ENCODE assay signal across 26 cellular contexts in the genomic region with DNA sequence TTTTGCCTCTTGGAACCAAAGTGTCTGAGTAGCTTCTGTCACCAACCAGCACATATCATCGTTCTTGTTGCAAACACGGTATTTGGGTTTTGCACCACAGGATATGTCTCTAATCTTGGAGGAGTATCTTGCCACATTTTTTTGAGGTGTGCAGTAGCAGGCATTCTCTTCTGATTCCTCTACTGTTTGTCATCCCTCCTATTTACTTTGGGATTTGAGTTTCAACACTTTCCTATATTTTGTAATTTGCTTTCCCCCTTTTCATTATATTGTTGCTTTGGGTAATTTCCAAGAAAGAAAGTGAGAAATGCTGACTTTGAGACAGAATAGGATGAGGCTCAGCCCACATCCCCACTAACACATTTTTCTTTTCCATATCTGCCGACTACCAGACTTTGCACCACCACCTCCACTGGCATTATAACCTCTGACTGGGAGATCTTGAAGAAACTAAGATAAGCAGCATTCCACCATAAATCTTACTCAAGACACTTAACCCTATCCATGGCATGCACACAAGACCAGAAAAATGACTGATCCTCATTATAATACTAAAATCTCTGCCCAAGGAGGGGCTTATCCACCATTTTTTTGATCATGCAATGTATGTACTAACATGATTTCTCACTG. TPM values are rescaled to one million over a fixed set of nuclear protein-coding genes. Genes with fewer than 3 reads are reported as not detected.
"Had no signal": no experiment of that assay in that cellular context is flagged by ENCODE, and none has a peak within 500 bp of the region (broad histone marks: within the 10 kb centered on the region; RNA-seq: fewer than 3 reads in every experiment).

No MANE protein-coding gene starts in this region.

- FAIRE-seq: endometrium, small intestine had no signal

- H3K9me3 ChIP-seq: esophagus muscularis mucosa, pancreas, upper lobe of right lung, vagina had no signal

- DNase-seq: effector memory CD4-positive, alpha-beta T cell; foreskin fibroblast; glutamatergic neuron; immature natural killer cell; left colon; left ventricle myocardium superior; mesenchymal stem cell; midbrain; occipital lobe; pancreas; right cardiac atrium; small intestine; stimulated activated CD4-positive, alpha-beta T cell treated with anti-CD3 and anti-CD28 coated beads, Interleukin-4, amount 100 ng/mL, for 1 hour; tibial artery; upper lobe of right lung had no signal

- H3K4me2 ChIP-seq: neural progenitor cell had no signal

- H3K27me3 ChIP-seq: esophagus muscularis mucosa, neural progenitor cell, pancreas, tibial artery, upper lobe of right lung, vagina had no signal

- H3K36me3 ChIP-seq: esophagus muscularis mucosa, gastroesophageal sphincter, neural progenitor cell, pancreas, tibial artery, upper lobe of right lung, vagina had no signal

- H3K4me3 Mint-ChIP-seq: immature natural killer cell; natural killer cell treated with Interleukin-12 subunit alpha and Interleukin-12 subunit beta and Interleukin-15 and Interleukin-18, amount 100 ng/mL, for 72 hours; neural progenitor cell; stimulated activated memory B cell treated with anti-CD40 and anti-IgM and Interleukin-4, amounts not matched to agents 10 μg/mL and 1 μg/mL and 100 μg/mL, for 72 hours; stimulated activated naive CD8-positive, alpha-beta T cell treated with anti-CD3 and anti-CD28 coated beads, Interleukin-15, Interleukin-2, amounts not matched to agents 100 ng/mL and 50 ng/mL, for 24 hours had no signal

- H2AFZ ChIP-seq: neural progenitor cell had no signal

- H3K9ac ChIP-seq: neural progenitor cell had no signal

- H3K27ac Mint-ChIP-seq: immature natural killer cell; natural killer cell treated with Interleukin-12 subunit alpha and Interleukin-12 subunit beta and Interleukin-15 and Interleukin-18, amount 100 ng/mL, for 72 hours; neural progenitor cell; progenitor cell of endocrine pancreas; stimulated activated memory B cell treated with anti-CD40 and anti-IgM and Interleukin-4, amounts not matched to agents 10 μg/mL and 1 μg/mL and 100 μg/mL, for 72 hours; stimulated activated naive CD8-positive, alpha-beta T cell treated with anti-CD3 and anti-CD28 coated beads, Interleukin-15, Interleukin-2, amounts not matched to agents 100 ng/mL and 50 ng/mL, for 24 hours had no signal

- H3K4me1 Mint-ChIP-seq: immature natural killer cell; stimulated activated memory B cell treated with anti-CD40 and anti-IgM and Interleukin-4, amounts not matched to agents 10 μg/mL and 1 μg/mL and 100 μg/mL, for 72 hours had no signal

- H3K4me3 ChIP-seq: esophagus muscularis mucosa, gastroesophageal sphincter, lung, neural progenitor cell, pancreas, tibial artery, upper lobe of right lung, vagina had no signal

- H3K36me3 Mint-ChIP-seq: immature natural killer cell; natural killer cell treated with Interleukin-12 subunit alpha and Interleukin-12 subunit beta and Interleukin-15 and Interleukin-18, amount 100 ng/mL, for 72 hours; neural progenitor cell; stimulated activated memory B cell treated with anti-CD40 and anti-IgM and Interleukin-4, amounts not matched to agents 10 μg/mL and 1 μg/mL and 100 μg/mL, for 72 hours had no signal

- H3K9me3 Mint-ChIP-seq: immature natural killer cell; natural killer cell treated with Interleukin-12 subunit alpha and Interleukin-12 subunit beta and Interleukin-15 and Interleukin-18, amount 100 ng/mL, for 72 hours; neural progenitor cell had no signal

- ATAC-seq: gastroesophageal sphincter; left colon; left ventricle myocardium superior; natural killer cell treated with Interleukin-12 subunit alpha and Interleukin-12 subunit beta and Interleukin-15 and Interleukin-18, amount 100 ng/mL, for 72 hours; pancreas; right cardiac atrium; stimulated activated memory B cell treated with anti-CD40 and anti-IgM and Interleukin-4, amounts not matched to agents 10 μg/mL and 1 μg/mL and 100 μg/mL, for 72 hours; upper lobe of right lung had no signal

- H3K4me1 ChIP-seq: esophagus muscularis mucosa, gastroesophageal sphincter, neural progenitor cell, tibial artery, upper lobe of right lung, vagina had no signal

- H3K27ac ChIP-seq: epithelial cell of prostate, esophagus muscularis mucosa, gastroesophageal sphincter, neural progenitor cell, pancreas, tibial artery, upper lobe of right lung, vagina had no signal

RNA-seq across cellular contexts. Expression of a gene that starts 12.0 kb away (rescaled TPM):
- total RNA-seq: natural killer cell treated with Interleukin-12 subunit alpha and Interleukin-12 subunit beta and Interleukin-15 and Interleukin-18, amount 100 ng/mL, for 72 hours had no signal
- polyA plus RNA-seq: immature natural killer cell had no signal
